Comparison of ENCODE assay signal across 23 cellular contexts in genomic region chr1:184502154-184502553, GRCh38.
DNase-seq lines count a peak whose midpoint lies in the region; ATAC-seq and TF ChIP-seq lines count a peak whose summit lies in the region.
"Had no signal": no experiment of that assay in that cellular context is flagged by ENCODE, and none has a peak within 500 bp of the region (broad histone marks: within the 10 kb centered on the region; RNA-seq: fewer than 3 reads in every experiment).

No MANE protein-coding gene starts in this region.

- peaks cover 2% of the 10 kb centered on the region for H3K27me3 Mint-ChIP-seq in neural progenitor cell (ENCODE audit: insufficient read depth, low read depth)

- peak; percentile 71 for ATAC-seq in mucosa of descending colon
- no peak for ATAC-seq in gastroesophageal sphincter
- ATAC-seq: Right ventricle myocardium inferior had no signal

- POLR2A ChIA-PET in HEK293 (lab: Yijun Ruan, JAX): no interaction called here

- no peaks in the 10 kb centered on the region for H3K27me3 ChIP-seq in gastroesophageal sphincter
- H3K27me3 ChIP-seq in neural progenitor cell: no peaks in the 10 kb centered on the region
- H3K27me3 ChIP-seq in H7 (ENCODE audit: control insufficient read depth, insufficient read depth, low read length): no peaks in the 10 kb centered on the region
- H3K27me3 ChIP-seq: MG63, SJCRH30 had no signal

- H3K4me1 ChIP-seq in HEK293 (ENCODE audit: control insufficient read depth, insufficient read depth, low read length) (no peaks in the 10 kb centered on the region), mucosa of descending colon (ENCODE audit: low read depth) (no peaks in the 10 kb centered on the region), gastroesophageal sphincter (peaks cover 0 to 61% (median 10%) of the 10 kb centered on the region in 3 donors), neural progenitor cell (peaks cover 73% of the 10 kb centered on the region)
- H3K4me1 ChIP-seq: SJCRH30 had no signal

- DNase-seq in DMS153 (lab: John Stamatoyannopoulos, UW): peak; percentile 50
- DNase-seq in DMS153 treated with DMSO at 0.1 percent for 48 hours (lab: John Stamatoyannopoulos, UW; ENCODE audit: unreplicated experiment): no peak
- peak; percentile 46 for DNase-seq in NCI-H526 treated with DMSO at 0.1 percent for 48 hours (lab: John Stamatoyannopoulos, UW)
- no peak for DNase-seq in mucosa of descending colon
- DNase-seq in neural progenitor cell (ENCODE audit: low spot score): no peak
- DNase-seq in H7: no peak
- DNase-seq: DMS79 treated with DMSO at 0.1 percent for 48 hours, GF-D8, KBM-7, MG63, NCI-H1105 treated with DMSO at 0.1 percent for 48 hours, NCI-H1694, NCI-H2029 treated with DMSO at 0.1 percent for 48 hours, NCI-H2171 treated with DMSO at 0.1 percent for 48 hours, NCI-H446, NCI-H524 treated with DMSO at 0.1 percent for 48 hours, PC-9, SJCRH30, T-helper 2 cell had no signal

- H3K36me3 ChIP-seq in HEK293 (ENCODE audit: control insufficient read depth in 2 of 2, insufficient read depth in 1 of 2, low read length in 2 of 2) (no peaks in the 10 kb centered on the region), mucosa of descending colon (ENCODE audit: low read depth) (no peaks in the 10 kb centered on the region), gastroesophageal sphincter (no peaks in the 10 kb centered on the region), neural progenitor cell (no peaks in the 10 kb centered on the region), H7 (replicated peaks; ENCODE audit: control insufficient read depth, insufficient read depth, low read length) (no peaks in the 10 kb centered on the region)
- H3K36me3 ChIP-seq: MG63, SJCRH30 had no signal

- no peak for TF ChIP-seq POLR2A in gastroesophageal sphincter (IDR thresholded peaks at IDR 0.05)

- H3K36me3 Mint-ChIP-seq in neural progenitor cell: no peaks in the 10 kb centered on the region

- peaks cover 82% of the 10 kb centered on the region for H3K79me2 ChIP-seq in neural progenitor cell (ENCODE audit: low read depth)

- intact Hi-C loops in mucosa of descending colon (cut with DNase I, micrococcal nuclease): no loop called here

- H3F3A ChIP-seq in neural progenitor cell (ENCODE audit: low read depth): peaks cover 50% of the 10 kb centered on the region

- peaks cover 8% of the 10 kb centered on the region for H3K4me1 Mint-ChIP-seq in neural progenitor cell

- CTCF ChIA-PET in HEK293 (lab: Yijun Ruan, JAX): no interaction called here

- 74 to 75% methylated on average over 6 of the region's 6 CpGs for WGBS in gastroesophageal sphincter (ENCODE audit: low coverage in 1 of 2), 2 donors

- TF ChIP-seq CTCF in HEK293 (tag by site-specific recombination; IDR thresholded peaks at IDR 0.05): no peak
- TF ChIP-seq CTCF in mucosa of descending colon (IDR thresholded peaks at IDR 0.05): no peak
- no peak for TF ChIP-seq CTCF in gastroesophageal sphincter (IDR thresholded peaks at IDR 0.05)
- no peak for TF ChIP-seq CTCF in neural progenitor cell (IDR thresholded peaks at IDR 0.05)

- H3K9me3 ChIP-seq in HEK293 (ENCODE audit: control insufficient read depth, insufficient read depth, low read depth, low read length): no peaks in the 10 kb centered on the region
- no peaks in the 10 kb centered on the region for H3K9me3 ChIP-seq in mucosa of descending colon
- H3K9me3 ChIP-seq in gastroesophageal sphincter: no peaks in the 10 kb centered on the region
- no peaks in the 10 kb centered on the region for H3K9me3 ChIP-seq in neural progenitor cell (ENCODE audit: low read depth)
- H3K9me3 ChIP-seq: MG63, SJCRH30 had no signal

- no peak overlapping the region for H2AFZ ChIP-seq in neural progenitor cell (replicated peaks)
- H2AFZ ChIP-seq: PC-9 had no signal

- TF ChIP-seq EP300 in gastroesophageal sphincter (IDR thresholded peaks at IDR 0.05): no peak

- H3K27ac Mint-ChIP-seq in neural progenitor cell: no peak overlapping the region

- no peak overlapping the region for H3K4me2 ChIP-seq in neural progenitor cell
- H3K4me2 ChIP-seq: PC-9 had no signal

- no peak overlapping the region for H3K9ac ChIP-seq in neural progenitor cell

- no peak overlapping the region for H3K4me3 Mint-ChIP-seq in neural progenitor cell

- H3K9me3 Mint-ChIP-seq in neural progenitor cell: peaks cover 3% of the 10 kb centered on the region

- H3K4me3 ChIP-seq in HEK293 (ENCODE audit: low read depth, low read length): no peak overlapping the region
- no peak overlapping the region for H3K4me3 ChIP-seq in mucosa of descending colon
- no peak overlapping the region for H3K4me3 ChIP-seq in gastroesophageal sphincter
- no peak overlapping the region for H3K4me3 ChIP-seq in neural progenitor cell
- H3K4me3 ChIP-seq in H7 (ENCODE audit: insufficient read depth, low read depth, low read length): no peak overlapping the region
- H3K4me3 ChIP-seq: MG63, PC-9, SJCRH30 had no signal

- H4K20me1 ChIP-seq in neural progenitor cell (ENCODE audit: low read depth): peaks cover 57% of the 10 kb centered on the region

- H3K27ac ChIP-seq in HEK293 (ENCODE audit: extremely low read depth, low read depth, low read length) (no peak overlapping the region), gastroesophageal sphincter (no peak overlapping the region), neural progenitor cell (no peak overlapping the region)
- H3K27ac ChIP-seq: 22Rv1, PC-9, SJCRH30 had no signal

TF ChIP-seq in HEK293, 187 proteins besides CTCF, POLR2A, EP300 and RAD21:
- TF ChIP-seq ZNF221 (tag by site-specific recombination; IDR thresholded peaks at IDR 0.05; ENCODE audit: borderline replicate concordance) (no peak), ELK4 (IDR thresholded peaks at IDR 0.05; ENCODE audit: borderline replicate concordance, low read depth, low read length) (no peak), ZEB2 (tag by site-specific recombination; IDR thresholded peaks at IDR 0.05) (no peak), KLF1 (tag by site-specific recombination; IDR thresholded peaks at IDR 0.05) (peak; percentile 89), ZNF473 (tag by site-specific recombination; IDR thresholded peaks at IDR 0.05) (no peak), ZBTB21 (tag by site-specific recombination; IDR thresholded peaks at IDR 0.05) (no peak), ZNF785 (tag by site-specific recombination; IDR thresholded peaks at IDR 0.05) (no peak)

Comparison
In these comparisons a context has a peak if more than half of its experiments do, and no peak if none do; other contexts are left out.
1. DNase-seq: peak in DMS153 (single experiment) and NCI-H526 treated with DMSO at 0.1 percent for 48 hours (single experiment); none in DMS153 treated with DMSO at 0.1 percent for 48 hours (single experiment), mucosa of descending colon (0 of 3), neural progenitor cell (single experiment) and H7 (single experiment).